13 cellular contexts compared by ENCODE assay signal in genomic region chr14:64960762-64961276, GRCh38. TPM values are rescaled to one million over a fixed set of nuclear protein-coding genes. Genes with fewer than 3 reads are reported as not detected.
DNase-seq lines count a peak whose midpoint lies in the region; ATAC-seq and TF ChIP-seq lines count a peak whose summit lies in the region.
"Had no signal": no experiment of that assay in that cellular context is flagged by ENCODE, and none has a peak within 500 bp of the region (broad histone marks: within the 10 kb centered on the region; RNA-seq: fewer than 3 reads in every experiment).

No MANE protein-coding gene starts in this region.

- no peaks in the 10 kb centered on the region for H3K9me3 Mint-ChIP-seq in activated T-helper 17 cell treated with anti-CD3 and anti-CD28 coated beads, Interleukin-2, amount 50 U/mL, for 72 hours

- H3K4me3 ChIP-seq in KMS-11 (IDR thresholded peaks at IDR 0.05; ENCODE audit: insufficient read depth, low read depth, low read length) = no peak overlapping the region
- H3K4me3 ChIP-seq: vagina had no signal

- H4K20me1 ChIP-seq in KMS-11 (ENCODE audit: insufficient read depth) = no peaks in the 10 kb centered on the region

- H3K27ac ChIP-seq in KMS-11 = peak overlapping the region; percentile 39; the same call in 1 of the 2 replicates
- H3K27ac ChIP-seq: vagina had no signal

- H3K4me1 ChIP-seq in KMS-11 (ENCODE audit: low read depth, poor library complexity, severe bottlenecking) = peaks cover 52% of the 10 kb centered on the region

- H3K4me2 ChIP-seq in KMS-11 = peak overlapping the region; percentile 27; the same call in 1 of the 2 replicates

- DNase-seq in DMS79 (lab: John Stamatoyannopoulos, UW) (peak; percentile 97), left kidney (ENCODE audit: low read depth, low spot score) (peak; percentile 57), activated gamma-delta T cell (lab: John Stamatoyannopoulos, UW) (no peak), AG08395 (ENCODE audit: low spot score) (no peak), mucosa of gallbladder (ENCODE audit: low spot score) (no peak)
- no peak for DNase-seq in stimulated activated CD4-positive, alpha-beta T cell treated with anti-CD3 and anti-CD28 coated beads, Interleukin-1b, Interleukin-23, amount 100 ng/mL, for 48 hours
- DNase-seq: EL, NCI-H524 treated with DMSO at 0.1 percent for 48 hours had no signal

- H3K4me1 Mint-ChIP-seq in activated T-helper 17 cell treated with anti-CD3 and anti-CD28 coated beads, Interleukin-2, amount 50 U/mL, for 72 hours = peaks cover 12% of the 10 kb centered on the region

- no peak for TF ChIP-seq CTCF in KMS-11 (conservative IDR thresholded peaks at IDR 0.05; ENCODE audit: low read depth, low read length)

- H2AFZ ChIP-seq in KMS-11 (ENCODE audit: low read depth) = no peak overlapping the region

- no peak for ATAC-seq in activated T-helper 17 cell treated with anti-CD3 and anti-CD28 coated beads, Interleukin-2, amount 50 U/mL, for 72 hours (replicated peaks)

- no peaks in the 10 kb centered on the region for H3K27me3 ChIP-seq in KMS-11 (ENCODE audit: insufficient read depth, low read depth)
- H3K27me3 ChIP-seq: vagina had no signal

- no peaks in the 10 kb centered on the region for H3K36me3 Mint-ChIP-seq in activated T-helper 17 cell treated with anti-CD3 and anti-CD28 coated beads, Interleukin-2, amount 50 U/mL, for 72 hours (ENCODE audit: low read depth)

- no peaks in the 10 kb centered on the region for H3K36me3 ChIP-seq in KMS-11 (ENCODE audit: insufficient read depth)
- H3K36me3 ChIP-seq: vagina had no signal

- no peak overlapping the region for H3K4me3 Mint-ChIP-seq in activated T-helper 17 cell treated with anti-CD3 and anti-CD28 coated beads, Interleukin-2, amount 50 U/mL, for 72 hours
- H3K4me3 Mint-ChIP-seq: activated naive CD8-positive, alpha-beta T cell had no signal

- H3K27me3 Mint-ChIP-seq in activated T-helper 17 cell treated with anti-CD3 and anti-CD28 coated beads, Interleukin-2, amount 50 U/mL, for 72 hours = no peaks in the 10 kb centered on the region
- H3K27me3 Mint-ChIP-seq: activated naive CD8-positive, alpha-beta T cell had no signal

- peaks cover 11% of the 10 kb centered on the region for H3K79me2 ChIP-seq in KMS-11 (ENCODE audit: insufficient read depth, low read depth)

- H3K9ac ChIP-seq in KMS-11 = no peak overlapping the region

- H3K27ac Mint-ChIP-seq in activated T-helper 17 cell treated with anti-CD3 and anti-CD28 coated beads, Interleukin-2, amount 50 U/mL, for 72 hours = peak overlapping the region; percentile 71
- H3K27ac Mint-ChIP-seq: activated naive CD8-positive, alpha-beta T cell had no signal

RNA-seq across cellular contexts. Expression of gene RAB15, which starts 11.3 kb away (rescaled TPM):
- total RNA-seq in activated T-helper 17 cell treated with anti-CD3 and anti-CD28 coated beads, Interleukin-2, amount 50 U/mL, for 72 hours = 1 to 10 TPM; 4.3 to 7.2 TPM
- total RNA-seq in mucosa of gallbladder = 16.5 TPM

RNA-seq across cellular contexts. Expression of gene GPX2, which starts 18.3 kb away (rescaled TPM):
- not detected for total RNA-seq in activated T-helper 17 cell treated with anti-CD3 and anti-CD28 coated beads, Interleukin-2, amount 50 U/mL, for 72 hours
- 617 TPM for total RNA-seq in mucosa of gallbladder
- total RNA-seq: fibroblast of lung had no signal

RNA-seq across cellular contexts. Expression of gene FNTB, which starts 25.9 kb away (rescaled TPM):
- total RNA-seq in activated T-helper 17 cell treated with anti-CD3 and anti-CD28 coated beads, Interleukin-2, amount 50 U/mL, for 72 hours = 10 to 100 TPM; 24.7 to 47.1 TPM
- 16.7 TPM for total RNA-seq in mucosa of gallbladder

RNA-seq across cellular contexts. Expression of gene CHURC1, which starts 46.6 kb away (rescaled TPM):
- total RNA-seq in activated T-helper 17 cell treated with anti-CD3 and anti-CD28 coated beads, Interleukin-2, amount 50 U/mL, for 72 hours = 10 to 100 TPM; 53.8 to 56.0 TPM
- 58.7 TPM for total RNA-seq in mucosa of gallbladder

Comparison
In these comparisons a context has a peak if more than half of its experiments do, and no peak if none do; other contexts are left out.
1. DNase-seq: peak in DMS79 (single experiment) and left kidney (single experiment); none in activated gamma-delta T cell (single experiment), AG08395 (single experiment), mucosa of gallbladder (single experiment) and stimulated activated CD4-positive, alpha-beta T cell treated with anti-CD3 and anti-CD28 coated beads, Interleukin-1b, Interleukin-23, amount 100 ng/mL, for 48 hours (single experiment).
2. RNA of gene GPX2, which starts 18.3 kb away (total RNA-seq): 617 TPM in mucosa of gallbladder (single experiment); not detected in activated T-helper 17 cell treated with anti-CD3 and anti-CD28 coated beads, Interleukin-2, amount 50 U/mL, for 72 hours; every median in the first group is over 100 times any median in the second.